ENCODE assay signal across 27 cellular contexts in genomic region chr9:130370226-130370625, GRCh38.
"Had no signal": no experiment of that assay in that cellular context is flagged by ENCODE, and none has a peak within 500 bp of the region (broad histone marks: within the 10 kb centered on the region; RNA-seq: fewer than 3 reads in every experiment).

No MANE protein-coding gene starts in this region.

- ATAC-seq: natural killer cell; psoas muscle; right cardiac atrium; right lobe of liver; stimulated activated effector memory CD8-positive, alpha-beta T cell treated with anti-CD3 and anti-CD28 coated beads, Interleukin-12 subunit alpha, Interleukin-12 subunit beta, amount 100 ng/mL, for 72 hours; stimulated activated naive B cell treated with anti-CD40 and anti-IgM and Interleukin-4, amounts not matched to agents 10 μg/mL and 1 μg/mL and 100 μg/mL, for 72 hours had no signal

- H3K4me3 Mint-ChIP-seq: natural killer cell; nephron; stimulated activated effector memory CD8-positive, alpha-beta T cell treated with anti-CD3 and anti-CD28 coated beads, Interleukin-12 subunit alpha, Interleukin-12 subunit beta, amount 100 ng/mL, for 72 hours; stimulated activated naive B cell treated with anti-CD40 and anti-IgM and Interleukin-4, amounts not matched to agents 10 μg/mL and 1 μg/mL and 100 μg/mL, for 72 hours; stimulated activated naive CD8-positive, alpha-beta T cell treated with anti-CD3 and anti-CD28 coated beads, Interleukin-15, Interleukin-2, amounts not matched to agents 100 ng/mL and 50 ng/mL, for 24 hours had no signal

- DNase-seq: natural killer cell; occipital lobe; ovary; posterior cingulate gyrus; psoas muscle; right cardiac atrium; right lobe of liver; sigmoid colon; small intestine; stimulated activated CD4-positive, alpha-beta T cell treated with anti-CD3 and anti-CD28 coated beads, Interleukin-15, amount 100 ng/mL, for 24 hours; stimulated activated CD4-positive, alpha-beta T cell treated with anti-CD3 and anti-CD28 coated beads, Interleukin-2, amount 100 ng/mL, for 24 hours; stimulated activated CD4-positive, alpha-beta T cell treated with anti-CD3 and anti-CD28 coated beads, Interleukin-2, amount 100 ng/mL, for 48 hours; stimulated activated CD4-positive, alpha-beta T cell treated with anti-CD3 and anti-CD28 coated beads, Interleukin-4, amount 100 ng/mL, for 24 hours; stimulated activated naive B cell treated with anti-CD40 and anti-IgM and Interleukin-4, amounts not matched to agents 10 μg/mL and 1 μg/mL and 100 μg/mL, for 72 hours; stimulated activated naive CD4-positive, alpha-beta T cell treated with Interleukin-2 at 50 U/mL for 16 hours; stomach; thyroid gland; trophoblast cell; upper lobe of left lung had no signal

- H3K4me1 Mint-ChIP-seq: natural killer cell, nephron had no signal

- H3K79me2 ChIP-seq: parathyroid adenoma had no signal

- H3K9me3 ChIP-seq: ovary, psoas muscle, right lobe of liver, sigmoid colon, stomach, thoracic aorta, thyroid gland, tibial nerve, upper lobe of left lung, vagina had no signal

- H3K36me3 ChIP-seq: ovary, right lobe of liver, thoracic aorta, thyroid gland, tibial nerve, upper lobe of left lung, vagina had no signal

- H3K9ac ChIP-seq: parathyroid adenoma had no signal

- H3K9me3 Mint-ChIP-seq: natural killer cell; nephron; stimulated activated effector memory CD8-positive, alpha-beta T cell treated with anti-CD3 and anti-CD28 coated beads, Interleukin-12 subunit alpha, Interleukin-12 subunit beta, amount 100 ng/mL, for 72 hours had no signal

- H3K27ac ChIP-seq: ovary, parathyroid adenoma, psoas muscle, right lobe of liver, sigmoid colon, stomach, thoracic aorta, thyroid gland, tibial nerve, upper lobe of left lung, vagina had no signal

- H3K27ac Mint-ChIP-seq: natural killer cell; nephron; progenitor cell of endocrine pancreas; stimulated activated effector memory CD8-positive, alpha-beta T cell treated with anti-CD3 and anti-CD28 coated beads, Interleukin-12 subunit alpha, Interleukin-12 subunit beta, amount 100 ng/mL, for 72 hours; stimulated activated naive B cell treated with anti-CD40 and anti-IgM and Interleukin-4, amounts not matched to agents 10 μg/mL and 1 μg/mL and 100 μg/mL, for 72 hours; stimulated activated naive CD8-positive, alpha-beta T cell treated with anti-CD3 and anti-CD28 coated beads, Interleukin-15, Interleukin-2, amounts not matched to agents 100 ng/mL and 50 ng/mL, for 24 hours had no signal

- H3K4me3 ChIP-seq: ovary, psoas muscle, right lobe of liver, sigmoid colon, stomach, thoracic aorta, thyroid gland, tibial nerve, upper lobe of left lung, vagina had no signal

- H3K36me3 Mint-ChIP-seq: natural killer cell; stimulated activated effector memory CD8-positive, alpha-beta T cell treated with anti-CD3 and anti-CD28 coated beads, Interleukin-12 subunit alpha, Interleukin-12 subunit beta, amount 100 ng/mL, for 72 hours had no signal

- H3K27me3 ChIP-seq: ovary, right lobe of liver, sigmoid colon, stomach, thyroid gland, tibial nerve, upper lobe of left lung, vagina had no signal

- H2AFZ ChIP-seq: parathyroid adenoma had no signal

- H3K4me1 ChIP-seq: parathyroid adenoma, psoas muscle, right lobe of liver, sigmoid colon, stomach, thyroid gland, tibial nerve, upper lobe of left lung, vagina had no signal
